In genomic region chr20:53578492-53579222, GRCh38 we compare ENCODE assay signal across 8 cellular contexts. TPM values are rescaled to one million over a fixed set of nuclear protein-coding genes. Genes with fewer than 3 reads are reported as not detected.
DNase-seq lines count a peak whose midpoint lies in the region; ATAC-seq, FAIRE-seq and TF ChIP-seq lines count a peak whose summit lies in the region.

No MANE protein-coding gene starts in this region.

- WGBS in right lobe of liver (ENCODE audit: insufficient coverage, low coverage, low lambda C conversion rate, missing lambda C conversion rate) = 3% methylated on average over 10 of the region's 10 CpGs

- peak; percentile 67 for FAIRE-seq in TTC549 (lab: Jason Lieb, UNC)

- peak; percentile 82 to 99 (median 84) for TF ChIP-seq CTCF in right lobe of liver (IDR thresholded peaks at IDR 0.05)

- peaks cover 94% of the 10 kb centered on the region for H3K36me3 Mint-ChIP-seq in stimulated activated effector memory CD8-positive, alpha-beta T cell treated with anti-CD3 and anti-CD28 coated beads, Interleukin-12 subunit alpha, Interleukin-12 subunit beta, amount 100 ng/mL, for 72 hours

- H3K4me3 ChIP-seq in right lobe of liver = peak overlapping the region in 1 of 3 donors; percentile 10

- H3K9me3 ChIP-seq in right lobe of liver = no peaks in the 10 kb centered on the region

- H3K4me3 Mint-ChIP-seq in stimulated activated effector memory CD8-positive, alpha-beta T cell treated with anti-CD3 and anti-CD28 coated beads, Interleukin-12 subunit alpha, Interleukin-12 subunit beta, amount 100 ng/mL, for 72 hours = peak overlapping the region; percentile 67

- peak overlapping the region; percentile 94 for H3K27ac Mint-ChIP-seq in stimulated activated effector memory CD8-positive, alpha-beta T cell treated with anti-CD3 and anti-CD28 coated beads, Interleukin-12 subunit alpha, Interleukin-12 subunit beta, amount 100 ng/mL, for 72 hours

- H3K36me3 ChIP-seq in right lobe of liver = peaks cover 0 to 63% (median 28%) of the 10 kb centered on the region in 4 donors

- peak; percentile 45 for TF ChIP-seq POLR2A in right lobe of liver (IDR thresholded peaks at IDR 0.05)

- H3K27me3 ChIP-seq in right lobe of liver = no peaks in the 10 kb centered on the region

- intact Hi-C loops in right lobe of liver (cut with DNase I) = loop anchor here in 1 of 2 donors (10.0 kb wide), 1 partner anchor 346 kb away; no protein-coding TSS in a partner anchor

- peak overlapping the region; percentile 67 to 80 (median 75) for H3K27ac ChIP-seq in right lobe of liver

- peaks cover 0 to 54% (median 12%) of the 10 kb centered on the region in 4 donors for H3K4me1 ChIP-seq in right lobe of liver

- ATAC-seq in HG03039 (IDR thresholded peaks at IDR 0.05; ENCODE audit: unreplicated experiment) (peak; percentile 36), right lobe of liver (peak; percentile 71 to 85 (median 84)), HG03521 (IDR thresholded peaks at IDR 0.05; ENCODE audit: unreplicated experiment) (no peak)
- peak; percentile 58 for ATAC-seq in stimulated activated effector memory CD8-positive, alpha-beta T cell treated with anti-CD3 and anti-CD28 coated beads, Interleukin-12 subunit alpha, Interleukin-12 subunit beta, amount 100 ng/mL, for 72 hours

- peaks cover 90% of the 10 kb centered on the region for H3K4me1 Mint-ChIP-seq in stimulated activated effector memory CD8-positive, alpha-beta T cell treated with anti-CD3 and anti-CD28 coated beads, Interleukin-12 subunit alpha, Interleukin-12 subunit beta, amount 100 ng/mL, for 72 hours

- H3K9me3 Mint-ChIP-seq in stimulated activated effector memory CD8-positive, alpha-beta T cell treated with anti-CD3 and anti-CD28 coated beads, Interleukin-12 subunit alpha, Interleukin-12 subunit beta, amount 100 ng/mL, for 72 hours = no peaks in the 10 kb centered on the region

- DNase-seq in GM04504 (ENCODE audit: low read depth) = peak; percentile 84
- DNase-seq in NCI-H2196 (lab: John Stamatoyannopoulos, UW; ENCODE audit: unreplicated experiment) = peak; percentile 89
- DNase-seq in dedifferentiated amniotic fluid mesenchymal stem cell (ENCODE audit: extremely low spot score) = peak; percentile 93
- DNase-seq in right lobe of liver = peak in 1 of 3 donors; percentile 73
- peak; percentile 53 to 82 for DNase-seq in stimulated activated effector memory CD8-positive, alpha-beta T cell treated with anti-CD3 and anti-CD28 coated beads, Interleukin-12 subunit alpha, Interleukin-12 subunit beta, amount 100 ng/mL, for 72 hours (ENCODE audit: low spot score in 2 of 2)

RNA-seq across cellular contexts. Expression of gene ZNF217, which starts 15.0 kb away (rescaled TPM):
- 10 to 100 TPM; 11.3 to 27.1 (median 15.8) TPM for total RNA-seq in right lobe of liver
